ENCODE assay signal across 8 cellular contexts in the genomic region with DNA sequence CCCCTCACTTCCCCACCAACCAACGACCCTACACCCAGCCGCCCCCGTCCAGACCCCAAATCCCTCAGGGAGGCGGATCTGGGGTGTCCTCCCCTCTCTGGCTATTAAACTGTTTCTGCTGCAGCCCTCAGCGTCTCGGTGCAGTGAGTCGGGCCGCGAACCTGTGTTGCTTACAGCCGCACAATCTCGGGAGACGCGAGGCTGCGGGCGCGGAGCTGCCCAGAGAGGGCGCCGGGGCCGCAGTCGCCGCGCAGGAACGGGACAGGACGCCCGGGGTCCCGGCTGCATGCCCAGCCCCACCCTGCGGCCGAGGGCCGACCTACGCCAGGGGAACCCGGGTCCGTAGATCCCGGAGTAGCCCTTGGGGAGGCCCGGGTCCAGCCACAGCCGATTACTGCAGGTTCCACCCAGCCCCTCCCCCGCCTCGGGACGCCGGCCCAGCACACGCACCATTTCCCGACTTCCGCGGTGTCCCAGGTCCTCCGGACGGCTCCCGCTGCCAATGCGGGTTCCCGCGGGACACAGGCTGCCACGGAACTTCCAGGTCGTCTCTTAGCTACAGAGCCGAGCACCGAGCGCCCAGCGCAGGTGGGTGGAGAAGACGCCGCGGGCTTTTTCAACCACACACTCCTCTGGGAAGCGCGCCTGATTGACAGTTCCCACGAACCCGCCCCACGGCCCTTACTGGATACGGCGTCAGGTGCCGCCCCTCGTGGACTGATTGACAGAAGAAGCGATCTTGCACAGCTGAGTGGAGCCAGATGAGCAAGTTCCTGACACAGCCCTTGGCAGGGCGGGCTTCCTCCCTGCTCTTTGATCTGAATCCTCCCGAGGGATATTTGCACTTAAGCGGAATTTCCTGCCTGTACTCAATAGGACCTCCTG. TPM values are rescaled to one million over a fixed set of nuclear protein-coding genes. Genes with fewer than 3 reads are reported as not detected.
A peak's percentile ranks its signal among the peaks of the same experiment; 100 is the strongest.
DNase-seq lines count a peak whose midpoint lies in the region; ATAC-seq and TF ChIP-seq lines count a peak whose summit lies in the region.

A gene (minus strand): TSS at position 654 of the 885 bp plus-strand sequence. CDS start 201 bp downstream, at position 453.

- no peaks in the 10 kb centered on the region for H3K36me3 ChIP-seq in ascending aorta
- H3K36me3 ChIP-seq in rectal smooth muscle tissue (ENCODE audit: control insufficient read depth, insufficient read depth, low read length) = no peaks in the 10 kb centered on the region
- H3K36me3 ChIP-seq in aorta (ENCODE audit: control insufficient read depth in 1 of 2, insufficient read depth in 2 of 2, low read length in 1 of 2) = no peaks in the 10 kb centered on the region

- H3K4me1 ChIP-seq in ascending aorta (peaks cover 3 to 4% of the 10 kb centered on the region in 2 donors), rectal smooth muscle tissue (ENCODE audit: control insufficient read depth, insufficient read depth, low read length) (no peaks in the 10 kb centered on the region), aorta (ENCODE audit: control insufficient read depth in 1 of 2, insufficient read depth in 2 of 2, low read length in 2 of 2) (peaks cover 0 to 4% of the 10 kb centered on the region in 2 donors)

- no peaks in the 10 kb centered on the region for H3K27me3 ChIP-seq in ascending aorta
- no peaks in the 10 kb centered on the region for H3K27me3 ChIP-seq in rectal smooth muscle tissue (ENCODE audit: control insufficient read depth, insufficient read depth, low read length)
- H3K27me3 ChIP-seq in aorta (ENCODE audit: control insufficient read depth in 1 of 2, insufficient read depth in 2 of 2, low read length in 1 of 2) = no peaks in the 10 kb centered on the region

- peak; percentile 88 for DNase-seq in GM13976 (ENCODE audit: low spot score)
- peak; percentile 79 for DNase-seq in NCI-H1694 (lab: John Stamatoyannopoulos, UW)
- peak; percentile 38 to 92 (median 70) for DNase-seq in T-helper 2 cell
- peak; percentile 95 to 99 for DNase-seq in ascending aorta (ENCODE audit: low spot score in 2 of 2)
- peak; percentile 85 for DNase-seq in hepatic stellate cell (ENCODE audit: low spot score)
- DNase-seq in aorta = peak; percentile 98

- intact Hi-C loops in ascending aorta (cut with DNase I) (loop anchor here (1.0 to 10.0 kb wide), 5 partner anchors 36 to 150 kb away; a partner anchor contains a TSS), aorta (cut with DNase I) (no loop called here)

- H3K4me3 ChIP-seq in ascending aorta (peak within 1 kb of the TSS; percentile 77 to 95), rectal smooth muscle tissue (ENCODE audit: low read length) (peak within 1 kb of the TSS; percentile 90), aorta (ENCODE audit: low read length in 2 of 2) (peak within 1 kb of the TSS; percentile 72 to 84)

- peak; percentile 80 for ATAC-seq in HG02884 (IDR thresholded peaks at IDR 0.05; ENCODE audit: unreplicated experiment)
- peak; percentile 99 for ATAC-seq in aorta (ENCODE audit: low FRiP score)

- in situ Hi-C loops in GM13976 (cut with MboI; ENCODE audit: low sequenced_read_pairs, unreplicated experiment) = no loop called here

- H3K9ac ChIP-seq in rectal smooth muscle tissue (ENCODE audit: low read length) = peak within 1 kb of the TSS; percentile 86

- no peaks in the 10 kb centered on the region for H3K9me3 ChIP-seq in ascending aorta
- no peaks in the 10 kb centered on the region for H3K9me3 ChIP-seq in aorta (ENCODE audit: control insufficient read depth, low read length)

- 0 to 1% methylated on average over 55 to 71 of the region's 71 CpGs for WGBS in aorta, 2 donors

- H3K27ac ChIP-seq in ascending aorta (peak within 1 kb of the TSS; percentile 74 to 80), rectal smooth muscle tissue (ENCODE audit: low read depth, low read length) (peak within 1 kb of the TSS; percentile 85), aorta (ENCODE audit: low read depth in 1 of 2, low read length in 2 of 2) (peak within 1 kb of the TSS in 1 of 2 donors; percentile 79)

- TF ChIP-seq CTCF in GM13976 (IDR thresholded peaks at IDR 0.05; ENCODE audit: borderline replicate concordance, control extremely low read depth, extremely low read depth, insufficient read depth, missing control alignments) (no peak), ascending aorta (IDR thresholded peaks at IDR 0.05) (no peak)

RNA-seq across cellular contexts. Expression of the gene that starts here (rescaled TPM):
- total RNA-seq in ascending aorta (3.1 TPM), aorta (1 to 10 TPM; 5.3 to 7.6 TPM)
- polyA plus RNA-seq in aorta = 1 to 10 TPM; 2.4 to 3.9 TPM
